In genomic region chr5:65928341-65928752, GRCh38 we compare ENCODE assay signal across 8 cellular contexts. TPM values are rescaled to one million over a fixed set of nuclear protein-coding genes. Genes with fewer than 3 reads are reported as not detected.
A peak's percentile ranks its signal among the peaks of the same experiment; 100 is the strongest.
DNase-seq lines count a peak whose midpoint lies in the region; ATAC-seq, FAIRE-seq and TF ChIP-seq lines count a peak whose summit lies in the region.

No MANE protein-coding gene starts in this region.

- H3K9me3 ChIP-seq in right atrium auricular region = no peaks in the 10 kb centered on the region

- H3K9ac ChIP-seq in mesendoderm (ENCODE audit: low read length) = peak overlapping the region; percentile 39

- no CpG with 5 or more reads among the region's 5 CpGs for WGBS in mesendoderm (ENCODE audit: extremely low coverage, insufficient coverage, low lambda C conversion rate)

- no peak for DNase-seq in right atrium auricular region (ENCODE audit: low spot score)
- no peak for DNase-seq in cardiac septum (ENCODE audit: low spot score)
- DNase-seq in mesendoderm = no peak
- DNase-seq in HTR-8/SVneo (ENCODE audit: insufficient read length, low spot score) = no peak
- no peak for DNase-seq in stimulated activated CD4-positive, alpha-beta T cell treated with anti-CD3 and anti-CD28 coated beads, Interleukin-15, amount 100 ng/mL, for 24 hours
- no peak for DNase-seq in NCI-H2196 (lab: John Stamatoyannopoulos, UW; ENCODE audit: unreplicated experiment)

- H3K27ac ChIP-seq in right atrium auricular region (peak overlapping the region; percentile 99 to 100), mesendoderm (ENCODE audit: low read depth, low read length) (no peak overlapping the region)

- H3K79me2 ChIP-seq in mesendoderm (ENCODE audit: control insufficient read depth, insufficient read depth, low read length) = peaks cover 42% of the 10 kb centered on the region

- H3K27me3 ChIP-seq in right atrium auricular region (no peaks in the 10 kb centered on the region), mesendoderm (ENCODE audit: insufficient read depth, low read length, poor library complexity) (peaks cover 5% of the 10 kb centered on the region)

- H3K4me3 ChIP-seq in right atrium auricular region (peak overlapping the region; percentile 85 to 99), mesendoderm (ENCODE audit: low read length) (no peak overlapping the region)

- ATAC-seq in HG03378 (IDR thresholded peaks at IDR 0.05; ENCODE audit: unreplicated experiment) = no peak

- intact Hi-C loops in cardiac septum (cut with DNase I) = no loop called here

- no peak overlapping the region for H3K56ac ChIP-seq in mesendoderm (ENCODE audit: low read length)

- H2BK15ac ChIP-seq in mesendoderm (replicated peaks; ENCODE audit: low read depth) = no peak overlapping the region

- peaks cover 60% of the 10 kb centered on the region for H3K4me1 Mint-ChIP-seq in brain

- FAIRE-seq in HTR-8/SVneo (lab: Jason Lieb, UNC) = no peak

- peak overlapping the region; percentile 78 to 100 (median 97) for H3K27ac Mint-ChIP-seq in brain

- H3K4ac ChIP-seq in mesendoderm (ENCODE audit: low read depth, low read length) = no peak overlapping the region

- H3K4me3 Mint-ChIP-seq in brain = peak overlapping the region; percentile 88 to 98 (median 93)

- H3K4me1 ChIP-seq in right atrium auricular region = peaks cover 0 to 27% of the 10 kb centered on the region in 2 donors
- no peaks in the 10 kb centered on the region for H3K4me1 ChIP-seq in mesendoderm (ENCODE audit: control insufficient read depth, low read depth, low read length)

- no peak overlapping the region for H4K5ac ChIP-seq in mesendoderm (ENCODE audit: low read length)

- TF ChIP-seq CTCF in right atrium auricular region (IDR thresholded peaks at IDR 0.05) = no peak
- no peak for TF ChIP-seq CTCF in brain (conservative IDR thresholded peaks at IDR 0.05)

- H3K27me3 Mint-ChIP-seq in brain = peaks cover 28% of the 10 kb centered on the region

- no peak overlapping the region for H2BK120ac ChIP-seq in mesendoderm (ENCODE audit: low read depth, low read length)

- H3K36me3 ChIP-seq in right atrium auricular region (no peaks in the 10 kb centered on the region), mesendoderm (ENCODE audit: control insufficient read depth, insufficient read depth, low read length) (no peaks in the 10 kb centered on the region)

- H4K8ac ChIP-seq in mesendoderm (ENCODE audit: low read depth, low read length) = no peak overlapping the region

- no peak overlapping the region for H2AK5ac ChIP-seq in mesendoderm (ENCODE audit: low read length)

- H3K18ac ChIP-seq in mesendoderm (ENCODE audit: low read length) = no peak overlapping the region

- H3K79me1 ChIP-seq in mesendoderm (ENCODE audit: low read length) = no peaks in the 10 kb centered on the region

- H3K23ac ChIP-seq in mesendoderm (ENCODE audit: low read length) = no peak overlapping the region

- H3K9me3 Mint-ChIP-seq in brain = peaks cover 0 to 7% (median 5%) of the 10 kb centered on the region in 5 experiments

- peaks cover 36% of the 10 kb centered on the region for H3K36me3 Mint-ChIP-seq in brain

- no peak overlapping the region for H2BK5ac ChIP-seq in mesendoderm (ENCODE audit: low read length)

- H3K4me2 ChIP-seq in mesendoderm (ENCODE audit: low read length) = no peak overlapping the region

RNA-seq across cellular contexts. Expression of gene ERBIN, which starts 2.0 kb away (rescaled TPM):
- total RNA-seq in right atrium auricular region = 10 to 100 TPM; 33.0 to 38.2 TPM
- 55.8 TPM for total RNA-seq in cardiac septum
- polyA plus RNA-seq in brain (ENCODE audit: insufficient read depth, low read depth, low replicate concordance) = 9.2 TPM
- 20.2 TPM for polyA plus RNA-seq in mesendoderm (2013, experiment 1 of 2)
- 21.1 TPM for polyA plus RNA-seq in mesendoderm (2013, experiment 2 of 2)
